ENCODE assay signal across 27 cellular contexts in the genomic region with DNA sequence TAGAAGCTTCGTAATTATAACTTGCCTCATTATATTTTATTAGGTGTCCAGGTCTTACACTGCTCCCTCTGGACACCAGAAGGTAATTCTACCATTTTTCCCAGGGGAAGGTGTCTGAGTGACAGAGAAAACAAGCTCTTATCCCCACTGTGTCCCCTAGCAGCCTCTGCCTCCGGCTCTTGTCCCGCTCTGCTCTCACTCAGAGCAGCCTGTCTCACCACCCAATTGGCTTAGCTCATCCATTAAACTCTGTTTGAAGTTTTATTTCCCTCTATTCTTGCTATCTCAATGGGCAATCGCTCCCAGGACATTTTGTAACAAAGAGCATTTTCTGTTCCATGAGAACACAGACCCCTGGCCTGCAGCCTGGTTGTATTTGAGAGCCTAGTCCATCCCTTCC.
"Had no signal": no experiment of that assay in that cellular context is flagged by ENCODE, and none has a peak within 500 bp of the region (broad histone marks: within the 10 kb centered on the region; RNA-seq: fewer than 3 reads in every experiment).

No MANE protein-coding gene starts in this region.

- H3K9me3 ChIP-seq: heart right ventricle, left lung, lower lobe of right lung, ovary, suprapubic skin, tibial nerve, uterus had no signal

- H3K27ac ChIP-seq: heart right ventricle, hepatocyte, left lung, lower lobe of right lung, ovary, suprapubic skin, tibial nerve, uterus had no signal

- H3K27ac Mint-ChIP-seq: mesothelial cell of epicardium; natural killer cell; nephron progenitor cell; progenitor cell of endocrine pancreas; stimulated activated naive CD8-positive, alpha-beta T cell treated with anti-CD3 and anti-CD28 coated beads, Interleukin-15, Interleukin-2, amounts not matched to agents 100 ng/mL and 50 ng/mL, for 24 hours; type B pancreatic cell had no signal

- ATAC-seq: heart right ventricle, left colon, left lung, lower lobe of right lung, natural killer cell, right cardiac atrium, sciatic nerve had no signal

- H3K36me3 ChIP-seq: heart right ventricle, left lung, lower lobe of right lung, ovary, suprapubic skin, tibial nerve, uterus had no signal

- H3K9me3 Mint-ChIP-seq: natural killer cell; stimulated activated naive CD8-positive, alpha-beta T cell treated with anti-CD3 and anti-CD28 coated beads, Interleukin-15, Interleukin-2, amounts not matched to agents 100 ng/mL and 50 ng/mL, for 24 hours; type B pancreatic cell had no signal

- H3K4me3 Mint-ChIP-seq: mesothelial cell of epicardium; natural killer cell; nephron progenitor cell; stimulated activated naive CD8-positive, alpha-beta T cell treated with anti-CD3 and anti-CD28 coated beads, Interleukin-15, Interleukin-2, amounts not matched to agents 100 ng/mL and 50 ng/mL, for 24 hours; type B pancreatic cell had no signal

- H3K4me3 ChIP-seq: heart right ventricle, hepatocyte, left lung, lower lobe of right lung, ovary, skin epidermis, suprapubic skin, tibial nerve, uterus had no signal

- H3K36me3 Mint-ChIP-seq: mesothelial cell of epicardium, natural killer cell, type B pancreatic cell had no signal

- H3K27me3 ChIP-seq: hepatocyte, ovary, uterus had no signal

- DNase-seq: heart right ventricle; kidney; left colon; left lung; lower lobe of right lung; mesenchymal stem cell; naive B cell; natural killer cell; nephron progenitor cell; ovary; retina; right cardiac atrium; stimulated activated CD4-positive, alpha-beta T cell treated with anti-CD3 and anti-CD28 coated beads, Interleukin-12 subunit alpha, Interleukin-12 subunit beta, amount 100 ng/mL, for 4 hours; stimulated activated CD4-positive, alpha-beta T cell treated with anti-CD3 and anti-CD28 coated beads, Interleukin-15, amount 100 ng/mL, for 24 hours; stimulated activated CD4-positive, alpha-beta T cell treated with anti-CD3 and anti-CD28 coated beads, Interleukin-2, amount 100 ng/mL, for 24 hours; stimulated activated CD4-positive, alpha-beta T cell treated with anti-CD3 and anti-CD28 coated beads, Interleukin-4, amount 100 ng/mL, for 1 hour; stimulated activated naive CD4-positive, alpha-beta T cell; uterus had no signal

- H3K4me1 ChIP-seq: left lung, lower lobe of right lung, uterus had no signal

- H3K4me1 Mint-ChIP-seq: naive B cell, natural killer cell had no signal
